ENCODE assay signal across 25 cellular contexts in genomic region chr10:123634221-123634620, GRCh38. TPM values are rescaled to one million over a fixed set of nuclear protein-coding genes. Genes with fewer than 3 reads are reported as not detected.
"Had no signal": no experiment of that assay in that cellular context is flagged by ENCODE, and none has a peak within 500 bp of the region (broad histone marks: within the 10 kb centered on the region; RNA-seq: fewer than 3 reads in every experiment).

No MANE protein-coding gene starts in this region.

- DNase-seq: KBM-7, MV-4-11, NCI-H1048, NCI-H1105, NCI-H1417, NCI-H146, NCI-H1694 treated with DMSO at 0.1 percent for 48 hours, NCI-H1930, NCI-H2081 treated with DMSO at 0.1 percent for 48 hours, NCI-H2171, NCI-H226, NCI-H446, NCI-H510A, NCI-H524 treated with DMSO at 0.1 percent for 48 hours, NCI-H69, NCI-H774, PC-3, SHP77, SK-N-SH had no signal

- H3K27ac ChIP-seq: RWPE1 had no signal

- H3K9me3 ChIP-seq: SK-N-SH had no signal

RNA-seq across cellular contexts. Expression of gene GPR26, which starts 31.9 kb away (rescaled TPM):
- total RNA-seq: HT-29, LHCN-M2, MCF 10A, OCI-LY7, PC-3, SK-MEL-5 had no signal
- polyA plus RNA-seq: SK-N-SH had no signal
